In the genomic region with DNA sequence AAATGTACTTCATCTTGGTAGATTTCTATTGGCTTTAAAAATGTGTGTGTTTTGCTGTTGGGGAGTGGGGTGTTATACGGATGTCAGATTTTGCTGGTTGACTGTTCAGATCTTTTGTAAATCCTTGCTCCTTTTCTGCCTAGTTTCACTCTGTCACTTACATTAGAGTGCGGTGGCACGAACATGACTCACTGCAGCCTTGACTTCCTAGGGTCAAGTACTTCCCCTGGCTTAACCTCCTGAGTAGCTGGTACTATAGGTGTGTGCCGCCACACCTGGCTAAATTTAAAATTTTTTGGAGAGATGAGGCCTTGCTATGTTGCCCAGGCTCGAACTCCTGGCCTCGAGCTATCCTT, we compare ENCODE assay signal across 11 cellular contexts. TPM values are rescaled to one million over a fixed set of nuclear protein-coding genes. Genes with fewer than 3 reads are reported as not detected.
DNase-seq lines count a peak whose midpoint lies in the region; ATAC-seq and TF ChIP-seq lines count a peak whose summit lies in the region.
"Not testable (repeated sequence)": the region's sequence is repeated elsewhere in the genome, so short reads cannot be mapped to it uniquely, and the experiment has no call there.
"Had no signal": no experiment of that assay in that cellular context is flagged by ENCODE, and none has a peak within 500 bp of the region (broad histone marks: within the 10 kb centered on the region; RNA-seq: fewer than 3 reads in every experiment).

No MANE protein-coding gene starts in this region.

- in situ Hi-C loops in HAP-1 (cut with MboI; ENCODE audit: low sequenced_read_pairs): not testable (repeated sequence)

- H2AFZ ChIP-seq in ACC112 (ENCODE audit: low read length, unreplicated experiment): not testable (repeated sequence)

- H3K9ac ChIP-seq in iPS-15b (ENCODE audit: low read depth, low read length): not testable (repeated sequence)

- H3K4me3 ChIP-seq in ACC112 (ENCODE audit: low read depth, low read length) (peak overlapping the region; percentile 82), HAP-1 (peak overlapping the region; percentile 96), SJCRH30 (peak overlapping the region; percentile 99), iPS-15b (ENCODE audit: low read depth, low read length) (peak overlapping the region; percentile 56)
- H3K4me3 ChIP-seq in effector memory CD4-positive, alpha-beta T cell (ENCODE audit: insufficient read depth, low read depth, low read length, poor library complexity, severe bottlenecking): peak overlapping the region; percentile 62

- not testable (repeated sequence) for H3K9me3 Mint-ChIP-seq in activated naive CD4-positive, alpha-beta T cell treated with anti-CD3 and anti-CD28 coated beads, Interleukin-2, amount 50 U/mL, for 24 hours; natural killer cell; stimulated activated effector memory CD8-positive, alpha-beta T cell treated with anti-CD3 and anti-CD28 coated beads, Interleukin-12 subunit alpha, Interleukin-12 subunit beta, amount 100 ng/mL, for 72 hours

- H3K36me3 ChIP-seq in ACC112 (ENCODE audit: insufficient read depth, low read length); HAP-1 (replicated peaks); SJCRH30; effector memory CD4-positive, alpha-beta T cell (ENCODE audit: control insufficient read depth, insufficient read depth, low read length); iPS-15b (ENCODE audit: control insufficient read depth, insufficient read depth, low read length): not testable (repeated sequence)

- not testable (repeated sequence) for H3K27me3 ChIP-seq in ACC112 (ENCODE audit: insufficient read depth, low read length); HAP-1 (ENCODE audit: low read depth); SJCRH30; effector memory CD4-positive, alpha-beta T cell (replicated peaks; ENCODE audit: control insufficient read depth, insufficient read depth, low read length, poor library complexity, severe bottlenecking)
- peaks cover 14% of the 10 kb centered on the region for H3K27me3 ChIP-seq in iPS-15b (ENCODE audit: control insufficient read depth, insufficient read depth, low read length)

- H3K36me3 Mint-ChIP-seq in activated naive CD4-positive, alpha-beta T cell treated with anti-CD3 and anti-CD28 coated beads, Interleukin-2, amount 50 U/mL, for 24 hours; natural killer cell: not testable (repeated sequence)
- peaks cover 15% of the 10 kb centered on the region for H3K36me3 Mint-ChIP-seq in stimulated activated effector memory CD8-positive, alpha-beta T cell treated with anti-CD3 and anti-CD28 coated beads, Interleukin-12 subunit alpha, Interleukin-12 subunit beta, amount 100 ng/mL, for 72 hours

- not testable (repeated sequence) for H3K27ac Mint-ChIP-seq in activated naive CD4-positive, alpha-beta T cell treated with anti-CD3 and anti-CD28 coated beads, Interleukin-2, amount 50 U/mL, for 24 hours
- peak overlapping the region; percentile 76 to 89 for H3K27ac Mint-ChIP-seq in natural killer cell
- H3K27ac Mint-ChIP-seq in stimulated activated effector memory CD8-positive, alpha-beta T cell treated with anti-CD3 and anti-CD28 coated beads, Interleukin-12 subunit alpha, Interleukin-12 subunit beta, amount 100 ng/mL, for 72 hours: peak overlapping the region; percentile 86

- H3K4me1 Mint-ChIP-seq in activated naive CD4-positive, alpha-beta T cell treated with anti-CD3 and anti-CD28 coated beads, Interleukin-2, amount 50 U/mL, for 24 hours: peaks cover 39% of the 10 kb centered on the region
- peaks cover 22 to 31% of the 10 kb centered on the region in 2 donors for H3K4me1 Mint-ChIP-seq in natural killer cell
- peaks cover 24% of the 10 kb centered on the region for H3K4me1 Mint-ChIP-seq in stimulated activated effector memory CD8-positive, alpha-beta T cell treated with anti-CD3 and anti-CD28 coated beads, Interleukin-12 subunit alpha, Interleukin-12 subunit beta, amount 100 ng/mL, for 72 hours

- not testable (repeated sequence) for H3K79me2 ChIP-seq in ACC112 (ENCODE audit: control insufficient read depth, insufficient read depth, low read length, unreplicated experiment)

- intact Hi-C loops in natural killer cell (cut with micrococcal nuclease): not testable (repeated sequence)

- not testable (repeated sequence) for H3K27me3 Mint-ChIP-seq in activated naive CD4-positive, alpha-beta T cell treated with anti-CD3 and anti-CD28 coated beads, Interleukin-2, amount 50 U/mL, for 24 hours; natural killer cell (ENCODE audit: low read depth in 2 of 2)

- H3K4me3 Mint-ChIP-seq in activated naive CD4-positive, alpha-beta T cell treated with anti-CD3 and anti-CD28 coated beads, Interleukin-2, amount 50 U/mL, for 24 hours: peak overlapping the region; percentile 88
- peak overlapping the region; percentile 93 for H3K4me3 Mint-ChIP-seq in natural killer cell
- peak overlapping the region; percentile 88 for H3K4me3 Mint-ChIP-seq in stimulated activated effector memory CD8-positive, alpha-beta T cell treated with anti-CD3 and anti-CD28 coated beads, Interleukin-12 subunit alpha, Interleukin-12 subunit beta, amount 100 ng/mL, for 72 hours

- not testable (repeated sequence) for H3K27ac ChIP-seq in ACC112 (ENCODE audit: low read depth, low read length); SJCRH30; effector memory CD4-positive, alpha-beta T cell (ENCODE audit: insufficient read depth, low read length, poor library complexity, severe bottlenecking)

- ATAC-seq in natural killer cell; stimulated activated effector memory CD8-positive, alpha-beta T cell treated with anti-CD3 and anti-CD28 coated beads, Interleukin-12 subunit alpha, Interleukin-12 subunit beta, amount 100 ng/mL, for 72 hours: not testable (repeated sequence)

- H3K9me3 ChIP-seq in HAP-1; SJCRH30 (replicated peaks); effector memory CD4-positive, alpha-beta T cell (ENCODE audit: control insufficient read depth, low read length); iPS-15b (ENCODE audit: control insufficient read depth, insufficient read depth, low read length): not testable (repeated sequence)

- H3K4me1 ChIP-seq in ACC112 (ENCODE audit: control insufficient read depth, insufficient read depth, low read length, unreplicated experiment); HAP-1; SJCRH30; effector memory CD4-positive, alpha-beta T cell (ENCODE audit: control insufficient read depth, insufficient read depth, low read length, poor library complexity, severe bottlenecking); iPS-15b (ENCODE audit: control insufficient read depth, insufficient read depth, low read length): not testable (repeated sequence)

- TF ChIP-seq CTCF in natural killer cell (IDR thresholded peaks at IDR 0.05): not testable (repeated sequence)

- not testable (repeated sequence) for DNase-seq in HAP-1 (ENCODE audit: low spot score in 2 of 2); SJCRH30; effector memory CD4-positive, alpha-beta T cell; natural killer cell; stimulated activated effector memory CD8-positive, alpha-beta T cell treated with anti-CD3 and anti-CD28 coated beads, Interleukin-12 subunit alpha, Interleukin-12 subunit beta, amount 100 ng/mL, for 72 hours (ENCODE audit: low spot score in 2 of 2)

RNA-seq across cellular contexts. Expression of a gene that starts 54.0 kb away (rescaled TPM):
- total RNA-seq in SJCRH30 (2014; rRNA removed; shearing (Covaris generic)): not detected in 2 replicates
- not detected for total RNA-seq in natural killer cell
- total RNA-seq: G401, M059J, omental fat pad had no signal
